ENCODE assay signal across 8 cellular contexts in the genomic region with DNA sequence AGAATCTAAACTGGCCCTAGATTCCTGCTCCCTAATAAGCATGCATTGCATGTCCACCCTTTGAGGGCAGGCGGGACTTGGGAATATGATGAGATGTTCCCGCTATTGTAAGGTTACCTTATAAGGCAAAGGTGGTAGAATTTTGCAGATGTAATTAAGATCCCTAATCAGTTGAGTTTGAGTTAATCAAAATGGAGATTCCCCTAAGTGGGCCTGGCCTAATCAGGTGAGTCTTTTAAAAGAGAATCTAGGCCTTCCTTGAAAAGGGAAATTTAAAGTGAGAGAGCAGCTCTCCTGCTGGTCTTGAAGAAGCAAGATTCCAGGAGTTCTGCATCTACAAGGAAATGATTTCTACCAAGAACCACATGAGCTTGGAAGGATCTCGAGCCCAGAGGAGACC.
"Had no signal": no experiment of that assay in that cellular context is flagged by ENCODE, and none has a peak within 500 bp of the region (broad histone marks: within the 10 kb centered on the region; RNA-seq: fewer than 3 reads in every experiment).

No MANE protein-coding gene starts in this region.

- DNase-seq: IMR-90, Karpas-422, KBM-7, KG1 had no signal

- H3K27ac ChIP-seq: HL-60, KMS-11 had no signal

- H3K4me2 ChIP-seq: KMS-11 had no signal

- FAIRE-seq: HepG2, HTR-8/SVneo had no signal

- H3K9ac ChIP-seq: KMS-11 had no signal

- ATAC-seq: HepG2 had no signal
